In genomic region chr1:210293191-210293607, GRCh38 we compare ENCODE assay signal across 9 cellular contexts. TPM values are rescaled to one million over a fixed set of nuclear protein-coding genes. Genes with fewer than 3 reads are reported as not detected.
A peak's percentile ranks its signal among the peaks of the same experiment; 100 is the strongest.
DNase-seq lines count a peak whose midpoint lies in the region; ATAC-seq lines count a peak whose summit lies in the region.
"Had no signal": no experiment of that assay in that cellular context is flagged by ENCODE, and none has a peak within 500 bp of the region (broad histone marks: within the 10 kb centered on the region; RNA-seq: fewer than 3 reads in every experiment).

No MANE protein-coding gene starts in this region.

- no peaks in the 10 kb centered on the region for H3K9me3 Mint-ChIP-seq in naive thymus-derived CD8-positive, alpha-beta T cell
- H3K9me3 Mint-ChIP-seq in activated CD4-positive, alpha-beta memory T cell treated with anti-CD3 and anti-CD28 coated beads, Interleukin-2, amount 10 ng/mL, durations not matched to agents 7 days and 5 days: no peaks in the 10 kb centered on the region

- H3K36me3 Mint-ChIP-seq in naive thymus-derived CD8-positive, alpha-beta T cell: no peaks in the 10 kb centered on the region
- H3K36me3 Mint-ChIP-seq in activated CD4-positive, alpha-beta memory T cell treated with anti-CD3 and anti-CD28 coated beads, Interleukin-2, amount 10 ng/mL, durations not matched to agents 7 days and 5 days (ENCODE audit: low read depth): no peaks in the 10 kb centered on the region

- H3K36me3 ChIP-seq in MG63: no peaks in the 10 kb centered on the region
- H3K36me3 ChIP-seq: neutrophil had no signal

- H3K27me3 ChIP-seq in MG63: peaks cover 5% of the 10 kb centered on the region; the same call in 1 of the 2 replicates

- POLR2A ChIA-PET in naive thymus-derived CD8-positive, alpha-beta T cell (lab: Charles Lee): no interaction called here
- POLR2A ChIA-PET in activated CD4-positive, alpha-beta memory T cell treated with anti-CD3 and anti-CD28 coated beads, Interleukin-2, amount 10 ng/mL, durations not matched to agents 7 days and 5 days (lab: Charles Lee): no interaction called here

- H3K9me3 ChIP-seq in MG63: no peaks in the 10 kb centered on the region
- H3K9me3 ChIP-seq: neutrophil had no signal

- CTCF ChIA-PET in activated CD4-positive, alpha-beta memory T cell treated with anti-CD3 and anti-CD28 coated beads, Interleukin-2, amount 10 ng/mL, durations not matched to agents 7 days and 5 days (lab: Charles Lee): interaction anchor here (0.6 kb wide), 1 partner anchor 8 kb away, joined by 3 read pairs; no protein-coding TSS in a partner anchor

- DNase-seq in A172 (ENCODE audit: low spot score): peak; percentile 39
- peak; percentile 95 for DNase-seq in MG63
- DNase-seq in fibroblast of gingiva (ENCODE audit: low read depth): peak; percentile 86
- no peak for DNase-seq in naive thymus-derived CD8-positive, alpha-beta T cell
- no peak for DNase-seq in NK-92 treated with Interleukin-12 subunit alpha and Interleukin-12 subunit beta, amount 100 ng/mL, for 24 hours (lab: John Stamatoyannopoulos, UW)
- DNase-seq in activated CD4-positive, alpha-beta memory T cell treated with anti-CD3 and anti-CD28 coated beads, Interleukin-2, amount 10 ng/mL, durations not matched to agents 7 days and 5 days: no peak
- no peak for DNase-seq in GDM1 (lab: John Stamatoyannopoulos, UW)
- no peak for DNase-seq in activated CD8-positive, alpha-beta memory T cell treated with anti-CD3 and anti-CD28 coated beads, Interleukin-2, amount 50 U/mL, for 4 hours

- no peak overlapping the region for H3K4me3 ChIP-seq in MG63

- no peak overlapping the region for H3K27ac Mint-ChIP-seq in naive thymus-derived CD8-positive, alpha-beta T cell
- no peak overlapping the region for H3K27ac Mint-ChIP-seq in activated CD4-positive, alpha-beta memory T cell treated with anti-CD3 and anti-CD28 coated beads, Interleukin-2, amount 10 ng/mL, durations not matched to agents 7 days and 5 days

- no peak for ATAC-seq in naive thymus-derived CD8-positive, alpha-beta T cell

- H3K27me3 Mint-ChIP-seq in naive thymus-derived CD8-positive, alpha-beta T cell: peaks cover 26 to 68% (median 46%) of the 10 kb centered on the region in 5 donors
- H3K27me3 Mint-ChIP-seq in activated CD4-positive, alpha-beta memory T cell treated with anti-CD3 and anti-CD28 coated beads, Interleukin-2, amount 10 ng/mL, durations not matched to agents 7 days and 5 days: peaks cover 50% of the 10 kb centered on the region

- H3K4me3 Mint-ChIP-seq in naive thymus-derived CD8-positive, alpha-beta T cell: peak overlapping the region in 7 of 10 donors; percentile 36 to 72 (median 52)
- H3K4me3 Mint-ChIP-seq in activated CD4-positive, alpha-beta memory T cell treated with anti-CD3 and anti-CD28 coated beads, Interleukin-2, amount 10 ng/mL, durations not matched to agents 7 days and 5 days: no peak overlapping the region

- H3K4me1 Mint-ChIP-seq in naive thymus-derived CD8-positive, alpha-beta T cell: peaks cover 4 to 6% (median 5%) of the 10 kb centered on the region in 4 donors
- H3K4me1 Mint-ChIP-seq in activated CD4-positive, alpha-beta memory T cell treated with anti-CD3 and anti-CD28 coated beads, Interleukin-2, amount 10 ng/mL, durations not matched to agents 7 days and 5 days: peaks cover 3% of the 10 kb centered on the region

RNA-seq across cellular contexts. Expression of gene HHAT, which starts 35.5 kb away (rescaled TPM):
- 10.7 and 24.7 TPM in 2 replicates for total RNA-seq in A172 (2014; rRNA removed; shearing (Covaris generic))
- total RNA-seq in MG63 (2014; rRNA removed; shearing (Covaris generic); ENCODE audit: low replicate concordance): 0.30 and 5.3 TPM in 2 replicates
- 1 to 10 TPM; 1.5 to 1.8 TPM for total RNA-seq in naive thymus-derived CD8-positive, alpha-beta T cell
- polyA plus RNA-seq in naive thymus-derived CD8-positive, alpha-beta T cell: 1 to 10 TPM in 1 of 3 donors, under 1 TPM in 2; 0.74 to 1.6 (median 0.75) TPM
- total RNA-seq in activated CD4-positive, alpha-beta memory T cell treated with anti-CD3 and anti-CD28 coated beads, Interleukin-2, amount 10 ng/mL, durations not matched to agents 7 days and 5 days: 1 to 10 TPM in 1 of 2 experiments, under 1 TPM in 1; 0.76 to 1.3 TPM

Comparison
In these comparisons a context has a peak if more than half of its experiments do, and no peak if none do; other contexts are left out.
1. DNase-seq: peak in A172 (single experiment), MG63 (single experiment) and fibroblast of gingiva (single experiment); none in naive thymus-derived CD8-positive, alpha-beta T cell (0 of 10), NK-92 treated with Interleukin-12 subunit alpha and Interleukin-12 subunit beta, amount 100 ng/mL, for 24 hours (single experiment), activated CD4-positive, alpha-beta memory T cell treated with anti-CD3 and anti-CD28 coated beads, Interleukin-2, amount 10 ng/mL, durations not matched to agents 7 days and 5 days (single experiment), GDM1 (single experiment) and activated CD8-positive, alpha-beta memory T cell treated with anti-CD3 and anti-CD28 coated beads, Interleukin-2, amount 50 U/mL, for 4 hours (single experiment).